In the genomic region with DNA sequence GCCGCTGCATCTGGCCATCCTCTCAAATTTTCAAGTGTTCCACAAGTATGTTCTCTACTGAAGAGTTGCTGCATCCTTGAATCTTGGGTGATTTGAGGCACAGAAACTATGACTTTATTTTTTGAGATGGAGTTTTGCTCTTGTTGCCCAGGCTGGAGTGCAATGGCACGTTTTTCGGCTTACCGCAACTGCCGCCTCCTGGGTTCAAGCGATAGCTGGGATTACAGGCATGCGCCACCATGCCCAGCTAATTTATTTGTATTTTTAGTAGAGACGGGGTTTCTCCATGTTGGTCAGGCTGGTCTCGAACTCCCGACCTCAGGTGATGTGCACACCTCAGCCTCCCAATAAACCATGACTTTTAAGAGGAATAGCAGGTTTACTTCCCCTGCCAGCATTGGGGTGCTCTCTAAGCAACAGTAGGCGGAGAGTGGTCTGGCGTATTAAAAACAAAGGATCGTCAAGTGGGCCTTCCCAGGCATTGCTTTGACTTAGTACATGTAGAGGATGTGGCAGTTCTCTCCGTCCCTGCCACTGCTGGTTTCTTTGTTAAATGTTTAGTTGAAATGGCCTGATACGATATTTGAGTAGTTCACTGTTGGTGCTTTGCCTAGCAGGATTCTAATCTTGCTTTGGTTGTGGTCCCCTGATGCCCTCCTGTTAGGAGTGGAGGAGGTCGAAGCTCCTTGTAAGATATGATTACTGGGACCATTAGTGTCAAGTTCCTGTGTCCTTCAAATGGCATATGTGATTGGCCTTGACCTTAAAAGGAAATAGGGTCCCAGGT, we compare ENCODE assay signal across 1 cellular context.
TF ChIP-seq lines count a peak whose summit lies in the region.

No MANE protein-coding gene starts in this region.

TF ChIP-seq in A549, 52 proteins besides CTCF, POLR2A, EP300 and RAD21:
- TF ChIP-seq POLR2AphosphoS2 (conservative IDR thresholded peaks at IDR 0.05; ENCODE audit: low read length) (peak; percentile 70; the same call in 1 of the 2 replicates), ZC3H11A (IDR thresholded peaks at IDR 0.05) (no peak)
